8 cellular contexts compared by ENCODE assay signal in the genomic region with DNA sequence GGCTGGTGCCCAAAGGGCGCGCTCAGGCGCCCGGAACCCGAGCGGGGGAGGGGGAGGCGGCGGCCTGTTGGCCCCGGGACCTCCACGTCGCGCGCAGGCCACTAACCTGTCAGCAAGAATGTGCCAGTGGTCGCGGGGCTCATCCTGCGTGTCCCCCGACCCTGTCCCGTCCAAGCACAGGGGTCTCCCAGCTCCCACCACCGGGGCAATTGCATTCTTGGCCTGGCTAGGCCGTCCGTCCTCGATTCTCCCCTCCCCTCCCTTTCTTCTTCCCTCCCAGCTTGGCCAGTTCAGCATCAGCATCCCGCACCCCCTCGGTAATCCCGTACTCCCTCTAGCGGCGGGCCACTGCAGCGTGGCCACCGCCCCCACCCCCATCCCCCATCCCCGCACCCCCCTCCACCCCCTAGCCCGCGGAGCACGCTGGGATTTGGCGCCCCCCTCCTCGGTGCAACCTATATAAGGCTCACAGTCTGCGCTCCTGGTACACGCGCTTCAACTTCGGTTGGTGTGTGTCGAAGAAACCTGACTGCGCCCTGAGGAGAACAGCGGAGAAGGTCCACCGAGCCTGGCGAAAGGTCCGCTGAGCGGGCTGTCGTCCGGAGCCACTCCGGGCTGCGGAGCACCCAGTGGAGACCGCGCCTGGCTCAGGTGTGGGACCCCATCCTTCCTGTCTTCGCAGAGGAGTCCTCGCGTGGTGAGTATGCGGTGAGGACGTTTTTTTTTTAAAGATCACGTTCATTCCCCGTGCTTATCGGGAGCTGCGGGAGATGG. TPM values are rescaled to one million over a fixed set of nuclear protein-coding genes. Genes with fewer than 3 reads are reported as not detected.
A peak's percentile ranks its signal among the peaks of the same experiment; 100 is the strongest.
DNase-seq lines count a peak whose midpoint lies in the region; ATAC-seq and TF ChIP-seq lines count a peak whose summit lies in the region.

A gene with protein sequence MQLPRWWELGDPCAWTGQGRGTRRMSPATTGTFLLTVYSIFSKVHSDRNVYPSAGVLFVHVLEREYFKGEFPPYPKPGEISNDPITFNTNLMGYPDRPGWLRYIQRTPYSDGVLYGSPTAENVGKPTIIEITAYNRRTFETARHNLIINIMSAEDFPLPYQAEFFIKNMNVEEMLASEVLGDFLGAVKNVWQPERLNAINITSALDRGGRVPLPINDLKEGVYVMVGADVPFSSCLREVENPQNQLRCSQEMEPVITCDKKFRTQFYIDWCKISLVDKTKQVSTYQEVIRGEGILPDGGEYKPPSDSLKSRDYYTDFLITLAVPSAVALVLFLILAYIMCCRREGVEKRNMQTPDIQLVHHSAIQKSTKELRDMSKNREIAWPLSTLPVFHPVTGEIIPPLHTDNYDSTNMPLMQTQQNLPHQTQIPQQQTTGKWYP (minus strand): TSS at position 250 of the 774 bp plus-strand sequence. CDS start 35 bp downstream, at position 215.

- no peak within 1 kb of the TSS for H3K27ac ChIP-seq in CD4-positive, alpha-beta memory T cell (ENCODE audit: low read depth, low read length)
- H3K27ac ChIP-seq in GM23248 = peak within 1 kb of the TSS; percentile 36
- H3K27ac ChIP-seq in lung (ENCODE audit: low read depth in 1 of 2, low read length in 1 of 2) = peak within 1 kb of the TSS; percentile 10 to 78

- peak within 1 kb of the TSS; percentile 65 to 89 (median 81) for H3K27ac Mint-ChIP-seq in CD4-positive, alpha-beta memory T cell
- no peak within 1 kb of the TSS for H3K27ac Mint-ChIP-seq in activated CD4-positive, alpha-beta memory T cell treated with anti-CD3 and anti-CD28 coated beads, Interleukin-2, amount 10 ng/mL, durations not matched to agents 7 days and 5 days
- peak within 1 kb of the TSS in 1 of 2 donors; percentile 38 for H3K27ac Mint-ChIP-seq in effector memory CD8-positive, alpha-beta T cell

- H3K9ac ChIP-seq in GM23248 = peak within 1 kb of the TSS; percentile 86

- H3K4me3 Mint-ChIP-seq in CD4-positive, alpha-beta memory T cell = peak within 1 kb of the TSS; percentile 81 to 95 (median 88)
- H3K4me3 Mint-ChIP-seq in activated CD4-positive, alpha-beta memory T cell treated with anti-CD3 and anti-CD28 coated beads, Interleukin-2, amount 10 ng/mL, durations not matched to agents 7 days and 5 days = peak within 1 kb of the TSS; percentile 84
- peak within 1 kb of the TSS; percentile 82 to 84 for H3K4me3 Mint-ChIP-seq in effector memory CD8-positive, alpha-beta T cell

- peak; percentile 14 for TF ChIP-seq CTCF in lung (IDR thresholded peaks at IDR 0.05; ENCODE audit: control extremely low read depth, extremely low read depth)

- POLR2A ChIA-PET in CD4-positive, alpha-beta memory T cell (lab: Charles Lee; ENCODE audit: partially characterized antibody) = interaction anchor here (2.9 kb wide), 1 partner anchor 146 kb away, joined by 13 read pairs; a partner anchor contains a TSS
- POLR2A ChIA-PET in activated CD4-positive, alpha-beta memory T cell treated with anti-CD3 and anti-CD28 coated beads, Interleukin-2, amount 10 ng/mL, durations not matched to agents 7 days and 5 days (lab: Charles Lee) = interaction anchor here (0.8 kb wide), 1 partner anchor 12 kb away, joined by 3 read pairs; no protein-coding TSS in a partner anchor

- H3K27me3 Mint-ChIP-seq in CD4-positive, alpha-beta memory T cell = peaks cover 15 to 22% of the 10 kb centered on the region in 2 donors
- H3K27me3 Mint-ChIP-seq in activated CD4-positive, alpha-beta memory T cell treated with anti-CD3 and anti-CD28 coated beads, Interleukin-2, amount 10 ng/mL, durations not matched to agents 7 days and 5 days = peaks cover 36% of the 10 kb centered on the region
- H3K27me3 Mint-ChIP-seq in effector memory CD8-positive, alpha-beta T cell = peaks cover 17 to 27% of the 10 kb centered on the region in 2 donors

- in situ Hi-C loops in GM23248 (cut with MboI) = no loop called here

- no peaks in the 10 kb centered on the region for H4K20me1 ChIP-seq in GM23248 (ENCODE audit: insufficient read depth)

- peak; percentile 15 to 48 (median 24) for DNase-seq in CD4-positive, alpha-beta memory T cell
- peak; percentile 87 for DNase-seq in GM23248
- peak; percentile 78 for DNase-seq in NCI-H2171 treated with DMSO at 0.1 percent for 48 hours (lab: John Stamatoyannopoulos, UW)
- DNase-seq in activated CD4-positive, alpha-beta memory T cell treated with anti-CD3 and anti-CD28 coated beads, Interleukin-2, amount 10 ng/mL, durations not matched to agents 7 days and 5 days = peak; percentile 42
- peak; percentile 17 to 29 (median 23) for DNase-seq in effector memory CD8-positive, alpha-beta T cell
- DNase-seq in lung (ENCODE audit: low spot score) = peak; percentile 81
- peak; percentile 32 to 33 for DNase-seq in stimulated activated CD8-positive, alpha-beta memory T cell treated with anti-CD3 and anti-CD28 coated beads, Interleukin-2, amount 100 ng/mL, for 48 hours (ENCODE audit: low read depth in 2 of 2)

- peak within 1 kb of the TSS; percentile 30 to 39 for H3K4me3 ChIP-seq in CD4-positive, alpha-beta memory T cell (ENCODE audit: low read length in 2 of 2)
- peak within 1 kb of the TSS; percentile 89 for H3K4me3 ChIP-seq in GM23248
- H3K4me3 ChIP-seq in lung = peak within 1 kb of the TSS; percentile 62

- H3K4me2 ChIP-seq in GM23248 (ENCODE audit: unreplicated experiment) = peak within 1 kb of the TSS; percentile 92

- H3K9me2 ChIP-seq in GM23248 (ENCODE audit: insufficient read depth) = no peaks in the 10 kb centered on the region

- peaks cover 8 to 28% (median 19%) of the 10 kb centered on the region in 4 donors for H3K4me1 Mint-ChIP-seq in CD4-positive, alpha-beta memory T cell
- peaks cover 23% of the 10 kb centered on the region for H3K4me1 Mint-ChIP-seq in activated CD4-positive, alpha-beta memory T cell treated with anti-CD3 and anti-CD28 coated beads, Interleukin-2, amount 10 ng/mL, durations not matched to agents 7 days and 5 days
- H3K4me1 Mint-ChIP-seq in effector memory CD8-positive, alpha-beta T cell (ENCODE audit: low read depth in 2 of 2) = peaks cover 4 to 14% of the 10 kb centered on the region in 2 donors

- peaks cover 25% of the 10 kb centered on the region for H3K4me1 ChIP-seq in CD4-positive, alpha-beta memory T cell (ENCODE audit: insufficient read depth, low read length)
- no peaks in the 10 kb centered on the region for H3K4me1 ChIP-seq in GM23248 (ENCODE audit: insufficient read depth)
- peaks cover 0 to 3% of the 10 kb centered on the region in 2 donors for H3K4me1 ChIP-seq in lung (ENCODE audit: control insufficient read depth in 2 of 2, insufficient read depth in 2 of 2, low read length in 2 of 2)

- intact Hi-C loops in CD4-positive, alpha-beta memory T cell (cut with micrococcal nuclease) = loop anchor here (5.0 to 10.0 kb wide), 2 partner anchors 209 to 1851 kb away; no protein-coding TSS in a partner anchor

- peaks cover 27% of the 10 kb centered on the region for H3K27me3 ChIP-seq in CD4-positive, alpha-beta memory T cell (ENCODE audit: insufficient read depth, low read length)
- H3K27me3 ChIP-seq in GM23248 (replicated peaks; ENCODE audit: insufficient read depth) = no peaks in the 10 kb centered on the region
- no peaks in the 10 kb centered on the region for H3K27me3 ChIP-seq in lung (ENCODE audit: control insufficient read depth, insufficient read depth)

- no peaks in the 10 kb centered on the region for H3K36me3 ChIP-seq in CD4-positive, alpha-beta memory T cell (ENCODE audit: insufficient read depth, low read length)
- H3K36me3 ChIP-seq in GM23248 (ENCODE audit: low read depth) = no peaks in the 10 kb centered on the region
- H3K36me3 ChIP-seq in lung (ENCODE audit: control insufficient read depth in 2 of 2, insufficient read depth in 2 of 2, low read length in 2 of 2) = no peaks in the 10 kb centered on the region

- H3F3A ChIP-seq in GM23248 (ENCODE audit: insufficient read depth) = no peaks in the 10 kb centered on the region

- no peaks in the 10 kb centered on the region for H3K9me3 ChIP-seq in CD4-positive, alpha-beta memory T cell (ENCODE audit: control insufficient read depth in 1 of 2, low read length in 2 of 2)
- H3K9me3 ChIP-seq in GM23248 (ENCODE audit: low read depth) (no peaks in the 10 kb centered on the region), lung (ENCODE audit: control insufficient read depth in 2 of 2, insufficient read depth in 1 of 2, low read length in 1 of 2) (peaks cover 0 to 2% of the 10 kb centered on the region in 2 donors)

- peaks cover 0 to 2% of the 10 kb centered on the region in 2 donors for H3K36me3 Mint-ChIP-seq in CD4-positive, alpha-beta memory T cell
- H3K36me3 Mint-ChIP-seq in activated CD4-positive, alpha-beta memory T cell treated with anti-CD3 and anti-CD28 coated beads, Interleukin-2, amount 10 ng/mL, durations not matched to agents 7 days and 5 days (ENCODE audit: low read depth) = no peaks in the 10 kb centered on the region
- H3K36me3 Mint-ChIP-seq in effector memory CD8-positive, alpha-beta T cell (ENCODE audit: insufficient read depth) = peaks cover 5% of the 10 kb centered on the region

- CTCF ChIA-PET in CD4-positive, alpha-beta memory T cell (lab: Charles Lee; ENCODE audit: partially characterized antibody) = interaction anchor here (0.8 to 1.8 kb wide), 3 partner anchors 11 to 207 kb away, joined by 3 to 11 read pairs (median 3); no protein-coding TSS in a partner anchor
- CTCF ChIA-PET in activated CD4-positive, alpha-beta memory T cell treated with anti-CD3 and anti-CD28 coated beads, Interleukin-2, amount 10 ng/mL, durations not matched to agents 7 days and 5 days (lab: Charles Lee) = interaction anchor here (0.6 to 3.1 kb wide), 4 partner anchors 8 to 697 kb away, joined by 3 to 17 read pairs (median 3); no protein-coding TSS in a partner anchor

- 28 to 30% methylated on average over 46 to 61 of the region's 61 CpGs for WGBS in GM23248 (ENCODE audit: low coverage in 1 of 2, low lambda C conversion rate in 2 of 2, missing lambda C conversion rate in 2 of 2), 2 experiments
- WGBS in lung, 2 donors = 26 to 31% methylated on average over 51 to 61 of the region's 61 CpGs

- peaks cover 0 to 10% (median 0%) of the 10 kb centered on the region in 8 donors for H3K9me3 Mint-ChIP-seq in CD4-positive, alpha-beta memory T cell
- peaks cover 3% of the 10 kb centered on the region for H3K9me3 Mint-ChIP-seq in activated CD4-positive, alpha-beta memory T cell treated with anti-CD3 and anti-CD28 coated beads, Interleukin-2, amount 10 ng/mL, durations not matched to agents 7 days and 5 days
- H3K9me3 Mint-ChIP-seq in effector memory CD8-positive, alpha-beta T cell = peaks cover 0 to 2% of the 10 kb centered on the region in 2 donors

- no peak for ATAC-seq in effector memory CD8-positive, alpha-beta T cell (replicated peaks)
- peak; percentile 70 for ATAC-seq in lung (ENCODE audit: insufficient read depth, low FRiP score)
- ATAC-seq in HG03159 (IDR thresholded peaks at IDR 0.05; ENCODE audit: unreplicated experiment) = no peak

- peaks cover 31% of the 10 kb centered on the region for H3K79me2 ChIP-seq in GM23248 (ENCODE audit: insufficient read depth)

- peak within 1 kb of the TSS; percentile 96 for H2AFZ ChIP-seq in GM23248

RNA-seq across cellular contexts. Expression of the gene that starts here (rescaled TPM):
- 1 to 10 TPM in 1 of 2 experiments, under 1 TPM in 1; 0.55 to 1.9 TPM for total RNA-seq in CD4-positive, alpha-beta memory T cell
- 1 to 10 TPM in 1 of 2 donors, under 1 TPM in 1; 0.32 to 2.2 TPM for polyA plus RNA-seq in CD4-positive, alpha-beta memory T cell
- 70.4 and 71.4 TPM in 2 replicates for total RNA-seq in GM23248 (2014; rRNA removed; shearing (Covaris generic))
- polyA plus RNA-seq in GM23248 (2016; fragmentation: Nextera tagmentation; extraction: Ambion mirVana) (120 and 130 TPM in 2 replicates), lung (10 to 100 TPM; 22.9 to 23.2 TPM)
- under 1 TPM; 0.90 to 0.93 TPM for total RNA-seq in activated CD4-positive, alpha-beta memory T cell treated with anti-CD3 and anti-CD28 coated beads, Interleukin-2, amount 10 ng/mL, durations not matched to agents 7 days and 5 days
- 100 to 1,000 TPM in 1 of 2 donors, 10 to 100 TPM in 1; 42.7 to 171 TPM for total RNA-seq in lung

Comparison
In these comparisons a context has a peak if more than half of its experiments do, and no peak if none do; other contexts are left out.
1. RNA of the gene that starts here (total RNA-seq): 42.7 to 171 TPM in lung and 70.4 to 71.4 TPM in GM23248; 0.55 to 1.9 TPM in CD4-positive, alpha-beta memory T cell and 0.90 to 0.93 TPM in activated CD4-positive, alpha-beta memory T cell treated with anti-CD3 and anti-CD28 coated beads, Interleukin-2, amount 10 ng/mL, durations not matched to agents 7 days and 5 days; every median in the first group is over 10 times any median in the second.
2. RNA of the gene that starts here (polyA plus RNA-seq): 120 to 130 TPM in GM23248 and 22.9 to 23.2 TPM in lung; 0.32 to 2.2 TPM in CD4-positive, alpha-beta memory T cell; every median in the first group is over 4 times any median in the second.
3. Peak in DNase-seq in activated CD4-positive, alpha-beta memory T cell treated with anti-CD3 and anti-CD28 coated beads, Interleukin-2, amount 10 ng/mL, durations not matched to agents 7 days and 5 days; RNA of the gene not detected or under 1 TPM.
4. DNase-seq: peak in every context shown above with its lines; median percentile 87 in GM23248; 81 in lung; 78 in NCI-H2171 treated with DMSO at 0.1 percent for 48 hours; 42 in activated CD4-positive, alpha-beta memory T cell treated with anti-CD3 and anti-CD28 coated beads, Interleukin-2, amount 10 ng/mL, durations not matched to agents 7 days and 5 days; 32 in stimulated activated CD8-positive, alpha-beta memory T cell treated with anti-CD3 and anti-CD28 coated beads, Interleukin-2, amount 100 ng/mL, for 48 hours; 24 in CD4-positive, alpha-beta memory T cell; 23 in effector memory CD8-positive, alpha-beta T cell.
5. H3K4me3 ChIP-seq: peak in every context shown above with its lines; median percentile 89 in GM23248; 62 in lung; 34 in CD4-positive, alpha-beta memory T cell.
6. Peak in every context shown above with its lines, with median percentiles within 50 percentile points of each other: H3K4me3 Mint-ChIP-seq.